2 cellular contexts compared by ENCODE assay signal in the genomic region with DNA sequence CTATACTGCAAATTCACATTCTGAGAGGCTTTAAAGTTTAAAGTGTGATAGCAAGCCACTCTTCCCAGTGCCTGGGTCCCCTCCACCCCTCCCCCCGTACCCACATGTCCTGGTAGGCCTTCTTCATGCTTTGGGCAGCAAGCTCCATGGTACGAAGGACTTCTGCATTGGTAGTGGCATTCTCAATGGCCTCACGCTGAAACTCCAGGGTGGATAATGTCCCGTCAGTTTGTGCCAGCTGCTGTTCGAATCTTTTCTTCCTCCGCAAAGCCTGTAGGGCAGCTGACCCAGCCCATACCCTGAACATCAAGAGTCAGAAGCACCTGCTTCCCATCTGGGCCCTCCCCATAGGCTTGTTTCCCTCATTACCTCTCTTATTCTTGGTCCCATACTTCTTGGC.
TF ChIP-seq lines count a peak whose summit lies in the region.

No MANE protein-coding gene starts in this region.

TF ChIP-seq in SK-N-SH, 30 proteins besides CTCF, POLR2A, EP300 and RAD21:
- TF ChIP-seq RCOR1 (IDR thresholded peaks at IDR 0.05; ENCODE audit: low read length) (no peak), FOXM1 (IDR thresholded peaks at IDR 0.05; ENCODE audit: low read depth) (no peak)
TF ChIP-seq in SK-N-SH: peak in this region for 0.

TF ChIP-seq in HEK293T, 16 proteins besides CTCF, POLR2A, EP300 and RAD21:
- TF ChIP-seq HDGF (IDR thresholded peaks at IDR 0.05; ENCODE audit: borderline replicate concordance): no peak
